10 cellular contexts compared by ENCODE assay signal in the genomic region with DNA sequence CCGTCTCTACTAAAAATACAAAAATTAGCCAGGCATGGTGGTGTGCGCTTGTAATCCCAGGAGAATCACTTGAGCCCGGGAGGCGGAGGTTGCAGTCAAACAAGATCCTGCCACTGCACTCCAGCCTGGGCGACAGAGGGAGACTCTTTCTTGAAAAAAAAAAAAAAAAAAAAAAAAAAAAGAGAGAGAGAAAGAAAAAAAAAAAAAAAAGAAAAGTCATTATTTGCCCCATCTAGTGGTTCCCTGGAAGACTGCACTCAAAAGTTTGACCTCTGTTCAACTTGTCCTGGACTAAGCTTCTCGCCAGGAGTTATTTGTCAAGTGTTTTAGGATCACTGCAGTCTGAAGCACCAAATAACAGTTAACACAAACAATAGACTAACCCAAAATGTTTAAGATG. TPM values are rescaled to one million over a fixed set of nuclear protein-coding genes. Genes with fewer than 3 reads are reported as not detected.
A peak's percentile ranks its signal among the peaks of the same experiment; 100 is the strongest.
DNase-seq lines count a peak whose midpoint lies in the region; ATAC-seq and TF ChIP-seq lines count a peak whose summit lies in the region.
"Had no signal": no experiment of that assay in that cellular context is flagged by ENCODE, and none has a peak within 500 bp of the region (broad histone marks: within the 10 kb centered on the region; RNA-seq: fewer than 3 reads in every experiment).

No MANE protein-coding gene starts in this region.

- no peaks in the 10 kb centered on the region for H3K79me2 ChIP-seq in osteoblast (ENCODE audit: insufficient read depth, low read length)

- peak; percentile 41 for DNase-seq in HT-29 (ENCODE audit: low spot score)
- peak; percentile 11 to 33 for DNase-seq in T47D (ENCODE audit: low read depth in 1 of 2, low spot score in 1 of 2)
- no peak for DNase-seq in osteoblast (ENCODE audit: insufficient read length, low spot score, missing footprints)
- no peak for DNase-seq in transverse colon
- no peak for DNase-seq in NCI-H2227 (lab: John Stamatoyannopoulos, UW; ENCODE audit: unreplicated experiment)
- DNase-seq in Peyer's patch: no peak
- no peak for DNase-seq in KG1 (lab: John Stamatoyannopoulos, UW)

- intact Hi-C loops in transverse colon (cut with DNase I; ENCODE audit: low total_unique reads): no loop called here

- no peaks in the 10 kb centered on the region for H4K20me1 ChIP-seq in osteoblast (ENCODE audit: insufficient read depth, low read length)

- in situ Hi-C loops in T47D (cut with HindIII; ENCODE audit: low pct_unique_long_range_greater_than_20kb, low sequenced_read_pairs) (no loop called here), transverse colon (cut with MboI; ENCODE audit: low pct_ligation_motif_present in 1 of 4, low pct_unique_long_range_greater_than_20kb in 1 of 4, low sequenced_read_pairs in 3 of 4) (no loop called here)

- no peak overlapping the region for H3K4me2 ChIP-seq in osteoblast (ENCODE audit: insufficient read depth, low read length)

- H3K36me3 ChIP-seq in osteoblast (ENCODE audit: insufficient read depth, low read length): no peaks in the 10 kb centered on the region
- no peaks in the 10 kb centered on the region for H3K36me3 ChIP-seq in transverse colon
- H3K36me3 ChIP-seq in Peyer's patch: no peaks in the 10 kb centered on the region
- H3K36me3 ChIP-seq: SJCRH30 had no signal

- peak; percentile 74 for ATAC-seq in GM18502 (IDR thresholded peaks at IDR 0.05; ENCODE audit: poor library complexity, unreplicated experiment)

- 14 to 47% methylated on average over 1 to 6 of the region's 6 CpGs for whole genome bisulfite sequencing in transverse colon (ENCODE audit: low coverage in 1 of 2), 2 donors

- H3K27me3 ChIP-seq in osteoblast (ENCODE audit: insufficient read depth, low read length): no peaks in the 10 kb centered on the region
- H3K27me3 ChIP-seq in transverse colon: no peaks in the 10 kb centered on the region
- no peaks in the 10 kb centered on the region for H3K27me3 ChIP-seq in Peyer's patch

- H2AFZ ChIP-seq in osteoblast (ENCODE audit: low read length): no peak overlapping the region

- TF ChIP-seq POLR2A in transverse colon (IDR thresholded peaks at IDR 0.05): no peak
- no peak for TF ChIP-seq POLR2A in Peyer's patch (IDR thresholded peaks at IDR 0.05)

- H3K9me3 ChIP-seq in osteoblast (ENCODE audit: low read depth, low read length) (no peaks in the 10 kb centered on the region), transverse colon (no peaks in the 10 kb centered on the region), Peyer's patch (no peaks in the 10 kb centered on the region)
- H3K9me3 ChIP-seq: SJCRH30 had no signal

- H3K4me1 ChIP-seq in osteoblast (ENCODE audit: insufficient read depth, low read length): no peaks in the 10 kb centered on the region
- H3K4me1 ChIP-seq in transverse colon: no peaks in the 10 kb centered on the region
- H3K4me1 ChIP-seq in Peyer's patch: no peaks in the 10 kb centered on the region
- H3K4me1 ChIP-seq: SJCRH30 had no signal

- H3K4me3 ChIP-seq in osteoblast (ENCODE audit: insufficient read depth, low read length) (no peak overlapping the region), transverse colon (no peak overlapping the region), Peyer's patch (no peak overlapping the region)
- H3K4me3 ChIP-seq: lung, SJCRH30 had no signal

- TF ChIP-seq CTCF in osteoblast (IDR thresholded peaks at IDR 0.05; ENCODE audit: extremely low read depth, low read depth, low read length) (peak; percentile 25), transverse colon (IDR thresholded peaks at IDR 0.05) (peak in 2 of 5 experiments; percentile 14 to 27), Peyer's patch (IDR thresholded peaks at IDR 0.05) (peak in 1 of 6 experiments; percentile 6)

- H3K27ac ChIP-seq in osteoblast (ENCODE audit: low read depth, low read length) (no peak overlapping the region), transverse colon (no peak overlapping the region), Peyer's patch (no peak overlapping the region)
- H3K27ac ChIP-seq: SJCRH30 had no signal

- no peak for TF ChIP-seq EP300 in transverse colon (IDR thresholded peaks at IDR 0.05; ENCODE audit: low read depth)

RNA-seq across cellular contexts. Expression of a gene that starts 45.3 kb away (rescaled TPM):
- not detected in 2 replicates for total RNA-seq in HT-29 (2014; rRNA removed; shearing (Covaris generic))
- total RNA-seq in osteoblast (not detected in 2 replicates), transverse colon (under 1 TPM in 3 of 4 donors, not detected in 1; 0.16 to 0.41 (median 0.37) TPM), Peyer's patch (not detected)
- total RNA-seq: SJCRH30 had no signal

Comparison
In these comparisons a context has a peak if more than half of its experiments do, and no peak if none do; other contexts are left out.
1. DNase-seq: peak in HT-29 (single experiment) and T47D (2 of 2); none in osteoblast (single experiment), transverse colon (single experiment), NCI-H2227 (single experiment), Peyer's patch (0 of 3) and KG1 (single experiment).